In genomic region chr5:102958481-102959011, GRCh38 we compare ENCODE assay signal across 10 cellular contexts.
DNase-seq lines count a peak whose midpoint lies in the region; TF ChIP-seq lines count a peak whose summit lies in the region.
"Had no signal": no experiment of that assay in that cellular context is flagged by ENCODE, and none has a peak within 500 bp of the region (broad histone marks: within the 10 kb centered on the region; RNA-seq: fewer than 3 reads in every experiment).

No MANE protein-coding gene starts in this region.

- TF ChIP-seq CTCF in endothelial cell (IDR thresholded peaks at IDR 0.05; ENCODE audit: unreplicated experiment) (no peak), retinal pigment epithelial cell (conservative IDR thresholded peaks at IDR 0.05; ENCODE audit: low read depth, low read length) (no peak), GM20000 (IDR thresholded peaks at IDR 0.05; ENCODE audit: extremely low read depth, missing control alignments) (no peak)

- no peak overlapping the region for H3K4me3 ChIP-seq in retinal pigment epithelial cell (ENCODE audit: low read length)
- H3K4me3 ChIP-seq: lower lobe of right lung had no signal

- no peaks in the 10 kb centered on the region for H3K4me1 Mint-ChIP-seq in endothelial cell (ENCODE audit: unreplicated experiment)

- H3K27me3 Mint-ChIP-seq in endothelial cell (ENCODE audit: unreplicated experiment) = no peaks in the 10 kb centered on the region

- in situ Hi-C loops in G401 (cut with HindIII; ENCODE audit: low sequenced_read_pairs) = no loop called here

- H3K27ac Mint-ChIP-seq in endothelial cell (ENCODE audit: unreplicated experiment) = peak overlapping the region; percentile 10
- H3K27ac Mint-ChIP-seq: activated naive CD4-positive, alpha-beta T cell treated with anti-CD3 and anti-CD28 coated beads for 36 hours had no signal

- DNase-seq in NCI-H1417 (lab: John Stamatoyannopoulos, UW) (peak in 2 of 3 experiments; percentile 4 to 63), NCI-H1417 treated with DMSO at 0.1 percent for 48 hours (lab: John Stamatoyannopoulos, UW) (no peak), NCI-H1694 treated with DMSO at 0.1 percent for 48 hours (lab: John Stamatoyannopoulos, UW) (peak; percentile 46), endothelial cell (ENCODE audit: low spot score) (no peak), retinal pigment epithelial cell (ENCODE audit: low read depth) (peak; percentile 61), G401 (ENCODE audit: low spot score) (no peak), cortex of kidney (lab: John Stamatoyannopoulos, UW) (no peak), GM20000 (ENCODE audit: low spot score) (no peak)
- DNase-seq: activated naive CD4-positive, alpha-beta T cell treated with anti-CD3 and anti-CD28 coated beads for 36 hours; lower lobe of right lung had no signal

- no peak overlapping the region for H3K4me3 Mint-ChIP-seq in endothelial cell (ENCODE audit: unreplicated experiment)
- H3K4me3 Mint-ChIP-seq: activated naive CD4-positive, alpha-beta T cell treated with anti-CD3 and anti-CD28 coated beads for 36 hours had no signal

- H3K9me3 Mint-ChIP-seq in endothelial cell (ENCODE audit: unreplicated experiment) = no peaks in the 10 kb centered on the region
- H3K9me3 Mint-ChIP-seq: activated naive CD4-positive, alpha-beta T cell treated with anti-CD3 and anti-CD28 coated beads for 36 hours had no signal

- H3K36me3 Mint-ChIP-seq in endothelial cell (ENCODE audit: low read depth, unreplicated experiment) = no peaks in the 10 kb centered on the region

Comparison
In these comparisons a context has a peak if more than half of its experiments do, and no peak if none do; other contexts are left out.
1. DNase-seq: peak in NCI-H1417 (2 of 3), NCI-H1694 treated with DMSO at 0.1 percent for 48 hours (single experiment) and retinal pigment epithelial cell (single experiment); none in NCI-H1417 treated with DMSO at 0.1 percent for 48 hours (single experiment), endothelial cell (single experiment), G401 (single experiment), cortex of kidney (single experiment) and GM20000 (single experiment).